ENCODE assay signal across 1 cellular context in the genomic region with DNA sequence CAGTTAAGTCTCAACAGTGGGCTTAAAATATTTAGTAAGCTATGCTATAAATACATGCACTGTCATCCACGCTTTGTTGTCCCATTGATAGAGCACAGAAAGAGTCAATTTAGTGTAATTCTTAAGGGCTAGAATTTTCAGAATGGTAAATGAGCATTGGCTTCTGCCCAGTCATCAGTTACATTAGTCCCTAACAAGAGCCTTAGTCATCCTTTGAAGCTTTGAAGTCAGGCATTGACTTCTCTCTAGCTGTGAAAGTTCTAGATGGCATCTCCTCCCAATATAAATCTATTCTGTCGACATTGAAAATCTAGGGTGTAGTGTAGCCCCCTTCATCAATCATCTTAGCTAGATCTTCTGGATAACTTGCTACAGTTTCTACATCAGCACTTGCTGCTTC.
TF ChIP-seq lines count a peak whose summit lies in the region.

No MANE protein-coding gene starts in this region.

TF ChIP-seq in GM12878, 131 proteins besides CTCF, POLR2A, EP300 and RAD21:
- TF ChIP-seq HCFC1 (IDR thresholded peaks at IDR 0.05; ENCODE audit: low read length) (no peak), RCOR1 (conservative IDR thresholded peaks at IDR 0.05; ENCODE audit: low read depth, low read length) (no peak), HDAC6 (IDR thresholded peaks at IDR 0.05; ENCODE audit: unreplicated experiment) (no peak), SIX5 (IDR thresholded peaks at IDR 0.05; ENCODE audit: low read depth, low read length, severe bottlenecking) (no peak), SREBF1 (IDR thresholded peaks at IDR 0.05; ENCODE audit: low read length) (no peak), NR2F1 (conservative IDR thresholded peaks at IDR 0.05) (no peak), SMAD5 (IDR thresholded peaks at IDR 0.05; ENCODE audit: low read depth) (no peak), MEF2B (IDR thresholded peaks at IDR 0.05; ENCODE audit: partially characterized antibody, poor library complexity, severe bottlenecking) (no peak), NBN (IDR thresholded peaks at IDR 0.05) (no peak), NFIC (IDR thresholded peaks at IDR 0.05; ENCODE audit: low read depth, low read length) (no peak), KAT2A (conservative IDR thresholded peaks at IDR 0.05; ENCODE audit: control insufficient read depth, low read depth, low read length) (no peak), WRNIP1 (IDR thresholded peaks at IDR 0.05; ENCODE audit: borderline replicate concordance, low read depth, low read length) (no peak)
